Comparison of ENCODE assay signal across 33 cellular contexts in the genomic region with DNA sequence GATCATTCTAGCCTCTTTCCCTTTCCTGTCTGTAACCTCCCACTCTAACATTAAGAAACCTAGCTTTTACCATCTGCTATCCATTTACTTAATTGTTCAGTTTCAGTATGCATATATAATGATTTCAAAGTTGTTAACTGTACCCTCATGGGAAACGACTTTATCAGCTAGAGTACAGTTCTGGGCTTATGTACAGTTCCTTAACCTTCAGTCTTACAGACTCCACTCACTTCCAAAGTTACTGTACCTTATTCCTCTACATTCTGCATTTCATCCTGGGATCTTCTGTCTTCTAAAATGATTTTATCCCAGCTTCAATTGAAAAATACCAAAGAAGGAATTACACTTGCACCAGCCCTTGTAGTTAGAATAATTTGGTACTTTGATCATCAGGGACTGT.
"Had no signal": no experiment of that assay in that cellular context is flagged by ENCODE, and none has a peak within 500 bp of the region (broad histone marks: within the 10 kb centered on the region; RNA-seq: fewer than 3 reads in every experiment).

No MANE protein-coding gene starts in this region.

- DNase-seq: activated effector memory CD4-positive, alpha-beta T cell treated with anti-CD3 and anti-CD28 coated beads, Interleukin-2, amount 50 U/mL, for 16 hours; activated effector memory CD4-positive, alpha-beta T cell treated with Interleukin-2 at 50 U/mL for 16 hours; activated gamma-delta T cell; activated gamma-delta T cell treated with Interleukin-2 at 50 U/mL for 16 hours; activated naive CD4-positive, alpha-beta T cell; activated naive CD4-positive, alpha-beta T cell treated with anti-CD3 and anti-CD28 coated beads for 36 hours; activated naive CD4-positive, alpha-beta T cell treated with anti-CD3 and anti-CD28 coated beads, Interleukin-2, amount 10 ng/mL, durations not matched to agents 7 days and 5 days; activated naive CD4-positive, alpha-beta T cell treated with anti-CD3 and anti-CD28 coated beads, Interleukin-2, amount 50 U/mL, for 16 hours; activated naive CD4-positive, alpha-beta T cell treated with Interleukin-2 at 50 U/mL for 16 hours; activated naive CD8-positive, alpha-beta T cell treated with anti-CD3 and anti-CD28 coated beads for 36 hours; activated naive CD8-positive, alpha-beta T cell treated with anti-CD3 and anti-CD28 coated beads, Interleukin-2, amount 10 ng/mL, durations not matched to agents 7 days and 5 days; activated naive CD8-positive, alpha-beta T cell treated with anti-CD3 and anti-CD28 coated beads, Interleukin-2, amount 50 U/mL, for 24 hours; activated T-cell treated with anti-CD3 and anti-CD28 coated beads, Interleukin-2, amount 50 U/mL, for 24 hours; activated T-cell treated with anti-CD3 and anti-CD28 coated beads, Interleukin-2, amount 50 U/mL, for 4 hours; activated T-cell treated with anti-CD3 and anti-CD28 coated beads, Interleukin-2, amount 50 U/mL, for 48 hours; activated T-cell treated with anti-CD3 and anti-CD28 coated beads, Interleukin-2, amount 50 U/mL, for 72 hours; adrenal gland; amniotic stem cell; amygdala; anterior cingulate cortex; aorta; body of pancreas; brain microvascular endothelial cell; caudate nucleus; central memory CD4-positive, alpha-beta T cell; cerebellar nuclear complex had no signal

- H3K9me3 ChIP-seq: adrenal gland, ascending aorta had no signal

- H3K27ac ChIP-seq: adrenal gland, ascending aorta, body of pancreas, brain microvascular endothelial cell, breast epithelium, cardiac muscle cell had no signal

- H3K4me1 ChIP-seq: adrenal gland, ascending aorta, body of pancreas, breast epithelium had no signal

- ATAC-seq: activated naive CD4-positive, alpha-beta T cell treated with anti-CD3 and anti-CD28 coated beads, Interleukin-2, amount 50 U/mL, for 72 hours; activated naive CD8-positive, alpha-beta T cell treated with anti-CD3 and anti-CD28 coated beads, Interleukin-2, amount 50 U/mL, for 24 hours; activated T-cell treated with anti-CD3 and anti-CD28 coated beads, Interleukin-2, amount 50 U/mL, for 4 hours; activated T-cell treated with anti-CD3 and anti-CD28 coated beads, Interleukin-2, amount 50 U/mL, for 72 hours; activated T-helper 17 cell treated with anti-CD3 and anti-CD28 coated beads, Interleukin-2, amount 50 U/mL, for 72 hours; body of pancreas had no signal

- FAIRE-seq: astrocyte, bronchial epithelial cell had no signal

- H3K27me3 ChIP-seq: adrenal gland, ascending aorta, body of pancreas, brain microvascular endothelial cell, breast epithelium, cardiac muscle cell had no signal

- H3K36me3 ChIP-seq: adrenal gland, ascending aorta, brain microvascular endothelial cell, breast epithelium, cardiac muscle cell had no signal

- H3K4me3 ChIP-seq: adrenal gland, ascending aorta, body of pancreas, breast epithelium, cardiac muscle cell had no signal
